ENCODE assay signal across 18 cellular contexts in genomic region chr11:69969890-69970784, GRCh38.
A peak's percentile ranks its signal among the peaks of the same experiment; 100 is the strongest.
DNase-seq lines count a peak whose midpoint lies in the region; ATAC-seq and TF ChIP-seq lines count a peak whose summit lies in the region.
"Had no signal": no experiment of that assay in that cellular context is flagged by ENCODE, and none has a peak within 500 bp of the region (broad histone marks: within the 10 kb centered on the region; RNA-seq: fewer than 3 reads in every experiment).

No MANE protein-coding gene starts in this region.

- peaks cover 15% of the 10 kb centered on the region for H3K27me3 Mint-ChIP-seq in CD4-positive, alpha-beta T cell
- H3K27me3 Mint-ChIP-seq in activated naive CD8-positive, alpha-beta T cell treated with anti-CD3 and anti-CD28 coated beads, Interleukin-2, amount 10 ng/mL, durations not matched to agents 7 days and 5 days, result no peaks in the 10 kb centered on the region
- H3K27me3 Mint-ChIP-seq in mesothelial cell of epicardium (ENCODE audit: low read depth), result no peaks in the 10 kb centered on the region

- H3K27ac ChIP-seq in CD4-positive, alpha-beta T cell (ENCODE audit: low read depth, low read length), result no peak overlapping the region
- no peak overlapping the region for H3K27ac ChIP-seq in testis
- H3K27ac ChIP-seq: foreskin keratinocyte, sigmoid colon had no signal

- no peak for DNase-seq in CD4-positive, alpha-beta T cell
- DNase-seq in GM20000 (ENCODE audit: low spot score) (peak; percentile 60), mesothelial cell of epicardium (ENCODE audit: low spot score in 2 of 2, unreplicated experiment in 2 of 2) (no peak), testis (no peak), RPMI8226 (no peak)
- no peak for DNase-seq in activated naive CD8-positive, alpha-beta T cell treated with anti-CD3 and anti-CD28 coated beads, Interleukin-2, amount 10 ng/mL, durations not matched to agents 7 days and 5 days
- DNase-seq: activated CD8-positive, alpha-beta memory T cell treated with anti-CD3 and anti-CD28 coated beads, Interleukin-2, amount 50 U/mL, for 48 hours; CD8-positive, alpha-beta memory T cell; foreskin keratinocyte; GF-D8; immature natural killer cell; NCI-H1436; NCI-H524 treated with DMSO at 0.1 percent for 48 hours; sigmoid colon had no signal

- CTCF ChIA-PET in CD4-positive, alpha-beta T cell (lab: Charles Lee), result no interaction called here

- H3K27me3 ChIP-seq in CD4-positive, alpha-beta T cell (ENCODE audit: control insufficient read depth, insufficient read depth, low read length), result no peaks in the 10 kb centered on the region
- H3K27me3 ChIP-seq in testis, result no peaks in the 10 kb centered on the region
- H3K27me3 ChIP-seq: foreskin keratinocyte had no signal

- H3K4me1 Mint-ChIP-seq in CD4-positive, alpha-beta T cell (ENCODE audit: low read depth), result peaks cover 14% of the 10 kb centered on the region
- H3K4me1 Mint-ChIP-seq in activated naive CD8-positive, alpha-beta T cell treated with anti-CD3 and anti-CD28 coated beads, Interleukin-2, amount 10 ng/mL, durations not matched to agents 7 days and 5 days, result peaks cover 3% of the 10 kb centered on the region
- peaks cover 24% of the 10 kb centered on the region for H3K4me1 Mint-ChIP-seq in mesothelial cell of epicardium
- H3K4me1 Mint-ChIP-seq: immature natural killer cell had no signal

- intact Hi-C loops in CD4-positive, alpha-beta T cell (cut with DNase I, micrococcal nuclease), result no loop called here
- intact Hi-C loops in testis (cut with DNase I; ENCODE audit: low total_unique reads), result no loop called here

- WGBS in testis, 2 donors, result 49 to 67% methylated on average over 19 to 21 of the region's 21 CpGs

- H3K4me1 ChIP-seq in testis, result no peaks in the 10 kb centered on the region
- H3K4me1 ChIP-seq: foreskin keratinocyte, sigmoid colon had no signal

- POLR2A ChIA-PET in CD4-positive, alpha-beta T cell (lab: Charles Lee), result no interaction called here
- POLR2A ChIA-PET in activated naive CD8-positive, alpha-beta T cell treated with anti-CD3 and anti-CD28 coated beads, Interleukin-2, amount 10 ng/mL, durations not matched to agents 7 days and 5 days (lab: Charles Lee), result no interaction called here

- H3K9me3 Mint-ChIP-seq in CD4-positive, alpha-beta T cell, result no peaks in the 10 kb centered on the region
- H3K9me3 Mint-ChIP-seq in activated naive CD8-positive, alpha-beta T cell treated with anti-CD3 and anti-CD28 coated beads, Interleukin-2, amount 10 ng/mL, durations not matched to agents 7 days and 5 days, result no peaks in the 10 kb centered on the region
- H3K9me3 Mint-ChIP-seq in mesothelial cell of epicardium, result no peaks in the 10 kb centered on the region
- H3K9me3 Mint-ChIP-seq: immature natural killer cell; naive thymus-derived CD8-positive, alpha-beta T cell had no signal

- no peak for TF ChIP-seq CTCF in CD4-positive, alpha-beta T cell (IDR thresholded peaks at IDR 0.05)
- TF ChIP-seq CTCF in GM20000 (IDR thresholded peaks at IDR 0.05; ENCODE audit: extremely low read depth, missing control alignments) (no peak), mesothelial cell of epicardium (IDR thresholded peaks at IDR 0.05; ENCODE audit: unreplicated experiment) (no peak), testis (IDR thresholded peaks at IDR 0.05) (no peak)

- peak overlapping the region; percentile 64 for H3K27ac Mint-ChIP-seq in CD4-positive, alpha-beta T cell
- no peak overlapping the region for H3K27ac Mint-ChIP-seq in activated naive CD8-positive, alpha-beta T cell treated with anti-CD3 and anti-CD28 coated beads, Interleukin-2, amount 10 ng/mL, durations not matched to agents 7 days and 5 days
- H3K27ac Mint-ChIP-seq in mesothelial cell of epicardium, result peak overlapping the region; percentile 39
- H3K27ac Mint-ChIP-seq: CD8-positive, alpha-beta memory T cell had no signal

- no peak overlapping the region for H3K4me3 ChIP-seq in testis
- H3K4me3 ChIP-seq: sigmoid colon had no signal

- no peaks in the 10 kb centered on the region for H3K36me3 ChIP-seq in testis (ENCODE audit: low read depth, missing control alignments)
- H3K36me3 ChIP-seq: sigmoid colon had no signal

- no peaks in the 10 kb centered on the region for H3K9me3 ChIP-seq in CD4-positive, alpha-beta T cell (ENCODE audit: control insufficient read depth, low read length)
- no peaks in the 10 kb centered on the region for H3K9me3 ChIP-seq in testis

- ATAC-seq in CD4-positive, alpha-beta T cell (ENCODE audit: poor library complexity), result no peak
- ATAC-seq in activated naive CD8-positive, alpha-beta T cell treated with anti-CD3 and anti-CD28 coated beads, Interleukin-2, amount 10 ng/mL, durations not matched to agents 7 days and 5 days (ENCODE audit: low read depth), result no peak
- ATAC-seq in HG03439 (IDR thresholded peaks at IDR 0.05; ENCODE audit: unreplicated experiment) (no peak), HG03378 (IDR thresholded peaks at IDR 0.05; ENCODE audit: unreplicated experiment) (no peak)
- ATAC-seq: foreskin keratinocyte; naive thymus-derived CD8-positive, alpha-beta T cell; Right ventricle myocardium inferior had no signal

- TF ChIP-seq POLR2A in testis (IDR thresholded peaks at IDR 0.05), result no peak

- H3K4me3 Mint-ChIP-seq in CD4-positive, alpha-beta T cell, result peak overlapping the region; percentile 20
- H3K4me3 Mint-ChIP-seq in activated naive CD8-positive, alpha-beta T cell treated with anti-CD3 and anti-CD28 coated beads, Interleukin-2, amount 10 ng/mL, durations not matched to agents 7 days and 5 days, result peak overlapping the region; percentile 20
- H3K4me3 Mint-ChIP-seq in mesothelial cell of epicardium, result no peak overlapping the region
- H3K4me3 Mint-ChIP-seq: CD8-positive, alpha-beta memory T cell; immature natural killer cell had no signal

- H3K36me3 Mint-ChIP-seq in CD4-positive, alpha-beta T cell (ENCODE audit: low read depth), result no peaks in the 10 kb centered on the region
- H3K36me3 Mint-ChIP-seq in activated naive CD8-positive, alpha-beta T cell treated with anti-CD3 and anti-CD28 coated beads, Interleukin-2, amount 10 ng/mL, durations not matched to agents 7 days and 5 days, result no peaks in the 10 kb centered on the region
- no peaks in the 10 kb centered on the region for H3K36me3 Mint-ChIP-seq in mesothelial cell of epicardium
- H3K36me3 Mint-ChIP-seq: CD8-positive, alpha-beta memory T cell; immature natural killer cell; naive thymus-derived CD8-positive, alpha-beta T cell had no signal
